In genomic region chr17:19136138-19136537, GRCh38 we compare ENCODE assay signal across 1 cellular context. TPM values are rescaled to one million over a fixed set of nuclear protein-coding genes. Genes with fewer than 3 reads are reported as not detected.
"Had no signal": no experiment of that assay in that cellular context is flagged by ENCODE, and none has a peak within 500 bp of the region (broad histone marks: within the 10 kb centered on the region; RNA-seq: fewer than 3 reads in every experiment).

No MANE protein-coding gene starts in this region.

RNA-seq across cellular contexts. Expression of gene GRAPL, which starts 8.7 kb away (rescaled TPM):
- total RNA-seq: kidney epithelial cell had no signal
